Comparison of ENCODE assay signal across 18 cellular contexts in the genomic region with DNA sequence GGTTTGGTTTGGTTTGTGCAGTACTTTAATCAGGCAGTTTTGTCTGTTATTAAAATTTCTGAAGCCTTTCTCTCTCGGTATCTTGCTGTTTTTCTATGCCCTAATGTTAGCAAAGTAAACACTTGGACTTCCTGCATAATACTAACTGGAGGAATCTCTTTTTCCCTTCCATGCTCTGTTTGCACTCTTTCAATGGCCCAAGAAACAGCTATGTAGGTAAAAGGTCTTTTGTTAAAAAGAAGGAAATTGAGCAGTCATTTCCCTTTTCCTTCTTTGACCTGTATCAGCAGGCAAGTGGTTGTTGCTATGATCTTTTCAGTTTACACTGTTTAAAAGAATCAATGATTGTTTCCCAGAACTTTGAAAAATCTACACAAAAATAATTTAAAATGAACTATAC.
DNase-seq lines count a peak whose midpoint lies in the region; ATAC-seq and TF ChIP-seq lines count a peak whose summit lies in the region.
"Had no signal": no experiment of that assay in that cellular context is flagged by ENCODE, and none has a peak within 500 bp of the region (broad histone marks: within the 10 kb centered on the region; RNA-seq: fewer than 3 reads in every experiment).

No MANE protein-coding gene starts in this region.

- no peaks in the 10 kb centered on the region for H3K36me3 Mint-ChIP-seq in naive thymus-derived CD8-positive, alpha-beta T cell

- H3K27ac Mint-ChIP-seq in naive thymus-derived CD8-positive, alpha-beta T cell: no peak overlapping the region
- H3K27ac Mint-ChIP-seq: IgD-negative memory B cell had no signal

- H3K9me2 ChIP-seq in hepatocyte (replicated peaks; ENCODE audit: insufficient read depth): no peaks in the 10 kb centered on the region

- peak; percentile 80 for ATAC-seq in mucosa of descending colon
- ATAC-seq in aorta (ENCODE audit: low FRiP score): no peak
- ATAC-seq in naive thymus-derived CD8-positive, alpha-beta T cell: no peak
- ATAC-seq: A549 had no signal

- peaks cover 4% of the 10 kb centered on the region for H3K79me2 ChIP-seq in hepatocyte

- peaks cover 0 to 2% (median 0%) of the 10 kb centered on the region in 5 donors for H3K27me3 Mint-ChIP-seq in naive thymus-derived CD8-positive, alpha-beta T cell
- H3K27me3 Mint-ChIP-seq: IgD-negative memory B cell had no signal

- POLR2A ChIA-PET in naive thymus-derived CD8-positive, alpha-beta T cell (lab: Charles Lee): no interaction called here

- no peak overlapping the region for H3K4me3 ChIP-seq in hepatocyte
- H3K4me3 ChIP-seq in mucosa of descending colon: no peak overlapping the region
- H3K4me3 ChIP-seq in aorta (ENCODE audit: low read length in 2 of 2): no peak overlapping the region
- H3K4me3 ChIP-seq: A549, HAP-1, PC-9 had no signal

- peaks cover 6% of the 10 kb centered on the region for H3K4me1 ChIP-seq in hepatocyte (ENCODE audit: insufficient read depth)
- no peaks in the 10 kb centered on the region for H3K4me1 ChIP-seq in mucosa of descending colon (ENCODE audit: low read depth)
- H3K4me1 ChIP-seq in aorta (ENCODE audit: control insufficient read depth in 1 of 2, insufficient read depth in 2 of 2, low read length in 2 of 2): no peaks in the 10 kb centered on the region
- H3K4me1 ChIP-seq: A549 had no signal

- no peak overlapping the region for H3K4me3 Mint-ChIP-seq in naive thymus-derived CD8-positive, alpha-beta T cell
- H3K4me3 Mint-ChIP-seq: IgD-negative memory B cell had no signal

- H3K4me1 Mint-ChIP-seq in naive thymus-derived CD8-positive, alpha-beta T cell: no peaks in the 10 kb centered on the region

- H2AFZ ChIP-seq in hepatocyte: peak overlapping the region; percentile 0
- H2AFZ ChIP-seq: PC-9 had no signal

- H3K9me3 ChIP-seq in hepatocyte (ENCODE audit: low read depth): no peaks in the 10 kb centered on the region
- no peaks in the 10 kb centered on the region for H3K9me3 ChIP-seq in mucosa of descending colon
- no peaks in the 10 kb centered on the region for H3K9me3 ChIP-seq in aorta (ENCODE audit: control insufficient read depth, low read length)
- H3K9me3 ChIP-seq: A549, Caco-2, HAP-1 had no signal

- H3K27ac ChIP-seq in hepatocyte (peak overlapping the region; percentile 59), aorta (ENCODE audit: low read depth in 1 of 2, low read length in 2 of 2) (no peak overlapping the region)
- H3K27ac ChIP-seq: A549, C4-2B, PC-9 had no signal

- intact Hi-C loops in mucosa of descending colon (cut with DNase I, micrococcal nuclease) (no loop called here), aorta (cut with DNase I) (no loop called here)

- H3K4me2 ChIP-seq in hepatocyte: peak overlapping the region; percentile 61
- H3K4me2 ChIP-seq: A549, PC-9 had no signal

- H4K20me1 ChIP-seq in hepatocyte (ENCODE audit: insufficient read depth, poor library complexity, severe bottlenecking): no peaks in the 10 kb centered on the region

- H3K36me3 ChIP-seq in hepatocyte (replicated peaks; ENCODE audit: insufficient read depth, low read depth) (no peaks in the 10 kb centered on the region), mucosa of descending colon (ENCODE audit: low read depth) (no peaks in the 10 kb centered on the region), aorta (ENCODE audit: control insufficient read depth in 1 of 2, insufficient read depth in 2 of 2, low read length in 1 of 2) (no peaks in the 10 kb centered on the region)
- H3K36me3 ChIP-seq: HAP-1 had no signal

- 30% methylated on average over 1 of the region's 1 CpG for WGBS in hepatocyte (ENCODE audit: low lambda C conversion rate, missing lambda C conversion rate)
- WGBS in aorta, 2 donors: 0 to 5% methylated on average over 1 of the region's 1 CpG

- TF ChIP-seq CTCF in hepatocyte (IDR thresholded peaks at IDR 0.05; ENCODE audit: poor library complexity) (no peak), mucosa of descending colon (IDR thresholded peaks at IDR 0.05) (no peak)

- peak; percentile 58 for DNase-seq in DMS53 (lab: John Stamatoyannopoulos, UW)
- peak; percentile 69 for DNase-seq in NCI-H69 (lab: John Stamatoyannopoulos, UW)
- peak; percentile 11 for DNase-seq in hepatocyte (ENCODE audit: low spot score)
- DNase-seq in mucosa of descending colon: no peak
- no peak for DNase-seq in activated T-cell treated with anti-CD3 and anti-CD28 coated beads for 4 hours
- DNase-seq in aorta: no peak
- DNase-seq in activated CD8-positive, alpha-beta memory T cell treated with anti-CD3 and anti-CD28 coated beads for 24 hours: no peak
- DNase-seq in naive thymus-derived CD8-positive, alpha-beta T cell: no peak
- DNase-seq: Caco-2, DMS79 treated with DMSO at 0.1 percent for 48 hours, MV-4-11, NCI-H1436, NCI-H345, PC-9 had no signal

- H3K9me3 Mint-ChIP-seq in naive thymus-derived CD8-positive, alpha-beta T cell: peaks cover 0 to 26% (median 8%) of the 10 kb centered on the region in 9 donors

- no peaks in the 10 kb centered on the region for H3K27me3 ChIP-seq in hepatocyte
- H3K27me3 ChIP-seq in aorta (ENCODE audit: control insufficient read depth in 1 of 2, insufficient read depth in 2 of 2, low read length in 1 of 2): no peaks in the 10 kb centered on the region

Comparison
In these comparisons a context has a peak if more than half of its experiments do, and no peak if none do; other contexts are left out.
1. DNase-seq: peak in DMS53 (single experiment), NCI-H69 (single experiment) and hepatocyte (single experiment); none in mucosa of descending colon (0 of 3), activated T-cell treated with anti-CD3 and anti-CD28 coated beads for 4 hours (single experiment), aorta (0 of 2), activated CD8-positive, alpha-beta memory T cell treated with anti-CD3 and anti-CD28 coated beads for 24 hours (single experiment) and naive thymus-derived CD8-positive, alpha-beta T cell (0 of 10).